ENCODE assay signal across 19 cellular contexts in the genomic region with DNA sequence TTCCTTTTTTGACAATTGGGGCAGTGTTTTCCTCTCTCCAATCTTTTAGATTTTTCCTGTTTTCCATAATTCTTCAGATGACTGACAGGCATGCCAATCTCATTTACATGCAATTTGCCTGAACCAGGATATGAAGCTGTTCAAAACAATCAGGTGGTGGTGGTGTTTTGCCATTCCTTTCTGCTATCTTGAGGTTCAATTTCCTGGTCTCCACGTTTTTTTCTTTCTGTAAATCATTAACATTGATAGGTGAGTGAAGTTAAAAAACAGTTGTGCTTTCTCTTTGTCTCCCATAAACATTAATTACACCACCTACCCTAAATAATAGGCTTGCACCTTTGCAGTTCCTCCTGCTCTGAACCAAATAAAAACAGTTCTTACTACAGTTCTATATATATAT. TPM values are rescaled to one million over a fixed set of nuclear protein-coding genes. Genes with fewer than 3 reads are reported as not detected.
"Had no signal": no experiment of that assay in that cellular context is flagged by ENCODE, and none has a peak within 500 bp of the region (broad histone marks: within the 10 kb centered on the region; RNA-seq: fewer than 3 reads in every experiment).

No MANE protein-coding gene starts in this region.

- ATAC-seq: activated CD4-positive, alpha-beta T cell treated with anti-CD3 and anti-CD28 coated beads for 36 hours; activated CD8-positive, alpha-beta memory T cell treated with anti-CD3 and anti-CD28 coated beads, Interleukin-2, amount 10 ng/mL, durations not matched to agents 7 days and 5 days; esophagus mucosa; left cardiac atrium; natural killer cell treated with Interleukin-12 subunit alpha and Interleukin-12 subunit beta and Interleukin-15 and Interleukin-18, amount 100 ng/mL, for 72 hours; stimulated activated naive CD8-positive, alpha-beta T cell treated with anti-CD3 and anti-CD28 coated beads, Interleukin-15, amount 100 ng/mL, for 72 hours had no signal

- H3K27ac ChIP-seq: ascending aorta, dorsolateral prefrontal cortex, right atrium auricular region, testis had no signal

- H3K9ac ChIP-seq: SK-N-SH had no signal

- H3K4me1 ChIP-seq: testis had no signal

- H3K27me3 ChIP-seq: ascending aorta, dorsolateral prefrontal cortex, right atrium auricular region, testis had no signal

- H3K36me3 ChIP-seq: ascending aorta, right atrium auricular region had no signal

- H3K9me3 ChIP-seq: ascending aorta, right atrium auricular region, SK-N-SH, testis had no signal

- DNase-seq: activated CD4-positive, alpha-beta memory T cell treated with anti-CD3 and anti-CD28 coated beads for 36 hours; activated CD4-positive, alpha-beta T cell treated with anti-CD3 and anti-CD28 coated beads for 36 hours; activated CD8-positive, alpha-beta memory T cell treated with anti-CD3 and anti-CD28 coated beads, Interleukin-2, amount 10 ng/mL, durations not matched to agents 7 days and 5 days; activated naive CD4-positive, alpha-beta T cell treated with anti-CD3 and anti-CD28 coated beads, Interleukin-2, amount 10 ng/mL, durations not matched to agents 7 days and 5 days; activated T-cell treated with anti-CD3 and anti-CD28 coated beads, Interleukin-2, amount 50 U/mL, for 1 hour; dorsolateral prefrontal cortex; left cardiac atrium; mammary epithelial cell; SK-N-SH; stimulated activated naive CD8-positive, alpha-beta T cell treated with anti-CD3 and anti-CD28 coated beads, Interleukin-15, amount 100 ng/mL, for 72 hours; testis had no signal

- H3K4me3 ChIP-seq: ascending aorta, dorsolateral prefrontal cortex, right atrium auricular region, smooth muscle cell, testis had no signal

RNA-seq across cellular contexts. Expression of a gene that starts 49.1 kb away (rescaled TPM):
- total RNA-seq: activated T-helper 2 cell treated with anti-CD3 and anti-CD28 coated beads, Interferon-gamma antibody, Interleukin-2, Interleukin-4, amounts not matched to agents 10 μg/mL and 5 μg/mL and 100 μg/mL, durations not matched to agents 14 hours and 24 hours and 36 hours; ascending aorta; left cardiac atrium; mammary epithelial cell; natural killer cell treated with Interleukin-12 subunit alpha and Interleukin-12 subunit beta and Interleukin-15 and Interleukin-18, amount 100 ng/mL, for 72 hours; posterior vena cava; T-helper 1 cell treated with Interleukin-12 subunit alpha and Interleukin-12 subunit beta and Interleukin-4 antibody, amounts not matched to agents 30 ng/mL and 1 ng/mL, for 36 hours had no signal
- polyA plus RNA-seq: mammary epithelial cell, SK-N-SH had no signal

RNA-seq across cellular contexts. Expression of a gene that starts 49.2 kb away (rescaled TPM):
- total RNA-seq: mammary epithelial cell; natural killer cell treated with Interleukin-12 subunit alpha and Interleukin-12 subunit beta and Interleukin-15 and Interleukin-18, amount 100 ng/mL, for 72 hours had no signal
- polyA plus RNA-seq: mammary epithelial cell, SK-N-SH had no signal
